Comparison of ENCODE assay signal across 22 cellular contexts in the genomic region with DNA sequence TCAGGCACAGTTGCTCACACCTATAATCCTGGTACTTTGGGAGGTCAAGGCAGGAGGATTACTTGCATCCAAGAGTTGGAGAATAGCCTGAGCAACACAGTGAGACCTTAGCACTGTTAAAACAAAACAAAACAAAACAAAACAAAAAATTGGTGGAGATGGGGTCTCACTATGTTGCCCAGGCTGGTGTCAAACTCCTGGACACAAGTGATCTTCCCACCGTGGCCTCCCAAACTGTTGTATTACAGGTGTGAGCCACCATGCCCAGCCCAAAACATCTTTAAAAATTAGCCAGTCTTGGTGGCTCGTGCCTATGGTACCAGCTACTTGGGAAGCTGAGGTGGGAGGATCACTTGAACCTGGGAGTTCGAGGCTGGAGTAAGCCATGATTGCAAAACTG.
"Had no signal": no experiment of that assay in that cellular context is flagged by ENCODE, and none has a peak within 500 bp of the region (broad histone marks: within the 10 kb centered on the region; RNA-seq: fewer than 3 reads in every experiment).

No MANE protein-coding gene starts in this region.

- H3K4me1 ChIP-seq: colonic mucosa, foreskin keratinocyte had no signal

- H3K27ac Mint-ChIP-seq: dendritic cell treated with granulocyte-macrophage colony-stimulating factor and Interleukin-4, amounts not matched to agents 40 ng/mL and 50 ng/mL, for 4 days; effector memory CD8-positive, alpha-beta T cell; endodermal cell; mesothelial cell of epicardium had no signal

- H3K9me3 Mint-ChIP-seq: effector memory CD8-positive, alpha-beta T cell; endodermal cell; mesothelial cell of epicardium; naive thymus-derived CD4-positive, alpha-beta T cell had no signal

- H3K4me3 ChIP-seq: colonic mucosa, esophagus muscularis mucosa, left lung, lower lobe of right lung had no signal

- H3K36me3 ChIP-seq: colonic mucosa, esophagus muscularis mucosa, heart right ventricle, left lung, lower lobe of right lung had no signal

- DNase-seq: colonic mucosa; cortex of kidney; effector CD8-positive, alpha-beta T cell; effector memory CD8-positive, alpha-beta T cell; endodermal cell; foreskin keratinocyte; glutamatergic neuron; head of caudate nucleus; hippocampal formation; left lung; left ventricle myocardium superior; lower lobe of right lung; mesenchymal stem cell; naive thymus-derived CD4-positive, alpha-beta T cell had no signal

- H3K27me3 ChIP-seq: colonic mucosa, esophagus muscularis mucosa, foreskin keratinocyte, heart right ventricle, left lung had no signal

- H3K27ac ChIP-seq: colonic mucosa, foreskin keratinocyte, left lung, lower lobe of right lung had no signal

- FAIRE-seq: endometrium, frontal cortex, islet of Langerhans, keratinocyte had no signal

- ATAC-seq: effector memory CD8-positive, alpha-beta T cell; foreskin keratinocyte; naive thymus-derived CD4-positive, alpha-beta T cell had no signal

- H3K9me3 ChIP-seq: colonic mucosa, esophagus muscularis mucosa, heart right ventricle, left lung, lower lobe of right lung had no signal

- H3K27me3 Mint-ChIP-seq: effector memory CD8-positive, alpha-beta T cell; naive thymus-derived CD4-positive, alpha-beta T cell had no signal

- H3K4me3 Mint-ChIP-seq: dendritic cell treated with granulocyte-macrophage colony-stimulating factor and Interleukin-4, amounts not matched to agents 40 ng/mL and 50 ng/mL, for 4 days; effector memory CD8-positive, alpha-beta T cell; endodermal cell; mesothelial cell of epicardium; naive thymus-derived CD4-positive, alpha-beta T cell had no signal

- H3K36me3 Mint-ChIP-seq: mesothelial cell of epicardium had no signal
